ENCODE assay signal across 14 cellular contexts in the genomic region with DNA sequence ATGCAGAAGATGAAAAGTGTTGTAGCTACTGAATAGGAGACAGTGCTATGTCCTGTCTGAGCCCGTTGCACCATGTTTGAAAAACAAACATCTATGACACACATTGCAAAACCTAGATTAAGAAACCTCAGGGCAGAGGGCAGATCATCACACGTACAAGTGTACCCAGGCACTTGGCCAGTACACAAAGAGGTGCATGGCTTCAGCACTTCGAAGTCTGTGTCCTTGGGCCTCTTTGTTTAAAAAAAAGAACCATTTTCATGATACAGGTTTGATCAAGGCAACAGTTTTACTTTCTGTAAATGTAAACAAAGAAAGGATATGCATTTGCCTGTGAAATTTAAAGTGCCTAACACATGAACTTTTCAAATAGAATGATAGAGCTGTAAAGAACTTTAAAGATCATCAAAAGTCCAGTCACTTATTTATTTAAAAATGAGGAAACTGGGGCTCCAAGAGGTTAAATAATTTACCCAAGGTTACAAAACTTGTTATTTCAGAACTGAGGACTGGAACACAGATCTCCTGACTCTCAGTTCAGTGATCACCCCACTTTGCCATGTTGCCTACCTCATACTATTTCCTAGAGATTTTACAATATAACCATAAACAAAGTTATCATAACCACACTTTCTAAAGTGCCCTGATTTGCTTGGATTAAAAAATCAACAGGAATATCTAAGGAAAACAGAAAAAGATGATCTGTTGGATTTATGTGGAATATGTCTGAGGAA. TPM values are rescaled to one million over a fixed set of nuclear protein-coding genes. Genes with fewer than 3 reads are reported as not detected.
DNase-seq lines count a peak whose midpoint lies in the region; ATAC-seq, FAIRE-seq and TF ChIP-seq lines count a peak whose summit lies in the region.
"Had no signal": no experiment of that assay in that cellular context is flagged by ENCODE, and none has a peak within 500 bp of the region (broad histone marks: within the 10 kb centered on the region; RNA-seq: fewer than 3 reads in every experiment).

No MANE protein-coding gene starts in this region.

- H3K36me3 ChIP-seq in bronchial epithelial cell (ENCODE audit: control insufficient read depth, insufficient read depth, low read length) (no peaks in the 10 kb centered on the region), lower lobe of right lung (no peaks in the 10 kb centered on the region), left ventricle myocardium inferior (no peaks in the 10 kb centered on the region), neural progenitor cell (no peaks in the 10 kb centered on the region), MG63 (no peaks in the 10 kb centered on the region)

- peak; percentile 85 to 88 for ATAC-seq in lower lobe of right lung

- no peak for FAIRE-seq in bronchial epithelial cell (lab: Jason Lieb, UNC)

- H3K4me3 ChIP-seq in bronchial epithelial cell (ENCODE audit: low read depth, low read length) (no peak overlapping the region), lower lobe of right lung (no peak overlapping the region), left ventricle myocardium inferior (no peak overlapping the region), neural progenitor cell (no peak overlapping the region), MG63 (no peak overlapping the region)
- H3K4me3 ChIP-seq: PC-9 had no signal

- H3F3A ChIP-seq in neural progenitor cell (ENCODE audit: low read depth): no peaks in the 10 kb centered on the region

- H3K4me1 ChIP-seq in lower lobe of right lung: peaks cover 5% of the 10 kb centered on the region
- no peaks in the 10 kb centered on the region for H3K4me1 ChIP-seq in left ventricle myocardium inferior
- H3K4me1 ChIP-seq in neural progenitor cell: no peaks in the 10 kb centered on the region

- H3K9ac ChIP-seq in neural progenitor cell: no peak overlapping the region

- H3K4me3 Mint-ChIP-seq in CD14-positive monocyte (no peak overlapping the region), neural progenitor cell (no peak overlapping the region)
- H3K4me3 Mint-ChIP-seq: activated naive CD8-positive, alpha-beta T cell treated with anti-CD3 and anti-CD28 coated beads for 36 hours had no signal

- H3K36me3 Mint-ChIP-seq in CD14-positive monocyte (no peaks in the 10 kb centered on the region), neural progenitor cell (no peaks in the 10 kb centered on the region)
- H3K36me3 Mint-ChIP-seq: activated naive CD8-positive, alpha-beta T cell treated with anti-CD3 and anti-CD28 coated beads for 36 hours had no signal

- H3K27me3 ChIP-seq in bronchial epithelial cell (ENCODE audit: control insufficient read depth, insufficient read depth, low read length) (no peaks in the 10 kb centered on the region), lower lobe of right lung (ENCODE audit: low read depth) (no peaks in the 10 kb centered on the region), left ventricle myocardium inferior (ENCODE audit: low read depth) (no peaks in the 10 kb centered on the region), neural progenitor cell (no peaks in the 10 kb centered on the region), MG63 (no peaks in the 10 kb centered on the region)

- H3K27me3 Mint-ChIP-seq in CD14-positive monocyte (ENCODE audit: low read depth in 3 of 3) (peaks cover 0 to 8% (median 2%) of the 10 kb centered on the region in 3 donors), neural progenitor cell (ENCODE audit: insufficient read depth, low read depth) (no peaks in the 10 kb centered on the region)
- H3K27me3 Mint-ChIP-seq: activated naive CD8-positive, alpha-beta T cell treated with anti-CD3 and anti-CD28 coated beads for 36 hours had no signal

- DNase-seq in CD14-positive monocyte (ENCODE audit: low spot score) (peak; percentile 54), NCI-H460 (ENCODE audit: extremely low read depth, low read depth) (peak; percentile 56), bronchial epithelial cell (ENCODE audit: low read depth) (peak; percentile 81), lower lobe of right lung (no peak), left ventricle myocardium inferior (no peak), neural progenitor cell (ENCODE audit: low spot score) (no peak), MG63 (no peak)
- DNase-seq in activated CD4-positive, alpha-beta T cell treated with anti-CD3 and anti-CD28 coated beads for 48 hours: no peak
- DNase-seq: activated naive CD8-positive, alpha-beta T cell treated with anti-CD3 and anti-CD28 coated beads for 36 hours; dermis blood vessel endothelial cell; DMS79 treated with DMSO at 0.1 percent for 48 hours; NCI-H2107; nucleus accumbens had no signal

- no peaks in the 10 kb centered on the region for H4K20me1 ChIP-seq in neural progenitor cell (ENCODE audit: low read depth)

- H3K9me3 Mint-ChIP-seq in CD14-positive monocyte: no peaks in the 10 kb centered on the region
- H3K9me3 Mint-ChIP-seq in neural progenitor cell: no peaks in the 10 kb centered on the region
- H3K9me3 Mint-ChIP-seq: activated naive CD8-positive, alpha-beta T cell treated with anti-CD3 and anti-CD28 coated beads for 36 hours had no signal

- H3K4me1 Mint-ChIP-seq in CD14-positive monocyte (peaks cover 28% of the 10 kb centered on the region), neural progenitor cell (peaks cover 8% of the 10 kb centered on the region)
- H3K4me1 Mint-ChIP-seq: activated naive CD8-positive, alpha-beta T cell treated with anti-CD3 and anti-CD28 coated beads for 36 hours had no signal

- H3K79me2 ChIP-seq in neural progenitor cell (ENCODE audit: low read depth): no peaks in the 10 kb centered on the region

- H3K27ac Mint-ChIP-seq in CD14-positive monocyte (peak overlapping the region; percentile 76 to 94 (median 89)), neural progenitor cell (no peak overlapping the region)
- H3K27ac Mint-ChIP-seq: activated naive CD8-positive, alpha-beta T cell treated with anti-CD3 and anti-CD28 coated beads for 36 hours had no signal

- no peak overlapping the region for H3K27ac ChIP-seq in lower lobe of right lung
- H3K27ac ChIP-seq in left ventricle myocardium inferior (replicated peaks): no peak overlapping the region
- H3K27ac ChIP-seq in neural progenitor cell: no peak overlapping the region
- H3K27ac ChIP-seq: PC-9 had no signal

- H3K9me3 ChIP-seq in lower lobe of right lung: no peaks in the 10 kb centered on the region
- no peaks in the 10 kb centered on the region for H3K9me3 ChIP-seq in left ventricle myocardium inferior (replicated peaks)
- H3K9me3 ChIP-seq in neural progenitor cell (ENCODE audit: low read depth): no peaks in the 10 kb centered on the region
- no peaks in the 10 kb centered on the region for H3K9me3 ChIP-seq in MG63

- H2AFZ ChIP-seq in neural progenitor cell (replicated peaks): no peak overlapping the region
- H2AFZ ChIP-seq: PC-9 had no signal

- intact Hi-C loops in CD14-positive monocyte (cut with micrococcal nuclease) (no loop called here), lower lobe of right lung (cut with DNase I) (no loop called here), left ventricle myocardium inferior (cut with micrococcal nuclease) (no loop called here)

- TF ChIP-seq CTCF in CD14-positive monocyte (IDR thresholded peaks at IDR 0.05) (no peak), bronchial epithelial cell (IDR thresholded peaks at IDR 0.05; ENCODE audit: insufficient read depth, low read length, severe bottlenecking) (no peak), lower lobe of right lung (IDR thresholded peaks at IDR 0.05) (no peak), left ventricle myocardium inferior (IDR thresholded peaks at IDR 0.05; ENCODE audit: borderline replicate concordance) (no peak), neural progenitor cell (IDR thresholded peaks at IDR 0.05) (no peak)

- no peak overlapping the region for H3K4me2 ChIP-seq in neural progenitor cell
- H3K4me2 ChIP-seq: PC-9 had no signal

RNA-seq across cellular contexts. Expression of gene ACSL4, which starts 7.2 kb away (rescaled TPM):
- 10 to 100 TPM; 31.2 to 40.9 TPM for polyA plus RNA-seq in CD14-positive monocyte
- 58.4 and 64.4 TPM in 2 replicates for total RNA-seq in NCI-H460 (2014; rRNA removed; shearing (Covaris generic))
- polyA plus RNA-seq in NCI-H460 (2014; cell fraction: nucleus; rRNA removed): 38.4 and 57.9 TPM in 2 replicates
- total RNA-seq in bronchial epithelial cell: 31.2 and 57.9 TPM in 2 replicates
- total RNA-seq in lower lobe of right lung: 87.7 TPM
- total RNA-seq in left ventricle myocardium inferior: 41.1 TPM
- 53.6 and 87.3 TPM in 2 replicates for total RNA-seq in neural progenitor cell (ENCODE audit: low replicate concordance)
- total RNA-seq in MG63 (2014; rRNA removed; shearing (Covaris generic); ENCODE audit: low replicate concordance): 36.5 and 75.3 TPM in 2 replicates

Comparison
In these comparisons a context has a peak if more than half of its experiments do, and no peak if none do; other contexts are left out.
1. DNase-seq: peak in CD14-positive monocyte (single experiment), NCI-H460 (single experiment) and bronchial epithelial cell (single experiment); none in lower lobe of right lung (single experiment), left ventricle myocardium inferior (single experiment), neural progenitor cell (single experiment), MG63 (single experiment) and activated CD4-positive, alpha-beta T cell treated with anti-CD3 and anti-CD28 coated beads for 48 hours (single experiment).